In the genomic region with DNA sequence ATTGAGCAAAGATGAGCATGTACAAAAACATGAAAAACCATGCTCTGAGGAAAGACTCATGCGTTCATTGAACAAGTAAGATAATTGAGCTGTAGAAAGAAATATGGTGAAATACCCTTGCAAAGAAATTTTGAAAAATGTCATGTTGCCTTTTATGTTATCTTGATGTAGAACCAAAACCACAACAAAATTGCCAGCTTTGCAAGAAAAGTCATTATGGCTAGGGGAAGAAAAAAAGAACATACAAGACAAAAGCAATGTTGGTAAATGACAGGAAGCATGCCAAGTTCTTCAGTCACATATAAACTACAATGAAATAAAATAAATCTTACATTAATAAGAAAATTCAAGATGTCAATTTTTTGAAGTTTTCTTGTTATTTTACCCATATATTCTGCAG, we compare ENCODE assay signal across 33 cellular contexts.
"Had no signal": no experiment of that assay in that cellular context is flagged by ENCODE, and none has a peak within 500 bp of the region (broad histone marks: within the 10 kb centered on the region; RNA-seq: fewer than 3 reads in every experiment).

No MANE protein-coding gene starts in this region.

- H3K4me3 Mint-ChIP-seq: activated B cell treated with CpG ODN at 0.5 μM for 24 hours; activated CD4-positive, alpha-beta memory T cell treated with anti-CD3 and anti-CD28 coated beads, Interleukin-2, amount 10 ng/mL, durations not matched to agents 7 days and 5 days; activated CD4-positive, alpha-beta T cell treated with anti-CD3 and anti-CD28 coated beads, Interleukin-2, amount 10 ng/mL, durations not matched to agents 24 days and 14 days; activated CD8-positive, alpha-beta memory T cell treated with anti-CD3 and anti-CD28 coated beads, Interleukin-2, amount 10 ng/mL, durations not matched to agents 7 days and 5 days; activated CD8-positive, alpha-beta T cell treated with anti-CD3 and anti-CD28 coated beads, Interleukin-2, amount 10 ng/mL, durations not matched to agents 7 days and 5 days; activated naive CD4-positive, alpha-beta T cell treated with anti-CD3 and anti-CD28 coated beads, Interleukin-2, amount 10 ng/mL, durations not matched to agents 7 days and 5 days; activated naive CD4-positive, alpha-beta T cell treated with anti-CD3 and anti-CD28 coated beads, Interleukin-2, amount 50 U/mL, for 24 hours; activated naive CD8-positive, alpha-beta T cell; activated naive CD8-positive, alpha-beta T cell treated with anti-CD3 and anti-CD28 coated beads, Interleukin-2, amount 10 ng/mL, durations not matched to agents 7 days and 5 days; activated naive CD8-positive, alpha-beta T cell treated with anti-CD3 and anti-CD28 coated beads, Interleukin-2, amount 50 U/mL, for 24 hours; activated T-cell treated with anti-CD3 and anti-CD28 coated beads, Interleukin-2, amount 50 U/mL, for 24 hours; brain; central memory CD8-positive, alpha-beta T cell; T-helper 17 cell had no signal

- H3K27ac ChIP-seq: ascending aorta, cardiac muscle cell, VCaP had no signal

- H3K4me1 ChIP-seq: ascending aorta had no signal

- H3K9me3 ChIP-seq: ascending aorta had no signal

- H3K27me3 ChIP-seq: ascending aorta, cardiac muscle cell had no signal

- H3K36me3 ChIP-seq: ascending aorta, cardiac muscle cell had no signal

- H3K27ac Mint-ChIP-seq: activated B cell treated with CpG ODN at 0.5 μM for 24 hours; activated CD4-positive, alpha-beta memory T cell treated with anti-CD3 and anti-CD28 coated beads, Interleukin-2, amount 10 ng/mL, durations not matched to agents 7 days and 5 days; activated CD4-positive, alpha-beta T cell treated with anti-CD3 and anti-CD28 coated beads, Interleukin-2, amount 10 ng/mL, durations not matched to agents 24 days and 14 days; activated CD8-positive, alpha-beta memory T cell treated with anti-CD3 and anti-CD28 coated beads, Interleukin-2, amount 10 ng/mL, durations not matched to agents 7 days and 5 days; activated CD8-positive, alpha-beta T cell treated with anti-CD3 and anti-CD28 coated beads, Interleukin-2, amount 10 ng/mL, durations not matched to agents 7 days and 5 days; activated naive CD4-positive, alpha-beta T cell treated with anti-CD3 and anti-CD28 coated beads, Interleukin-2, amount 10 ng/mL, durations not matched to agents 7 days and 5 days; activated naive CD4-positive, alpha-beta T cell treated with anti-CD3 and anti-CD28 coated beads, Interleukin-2, amount 50 U/mL, for 24 hours; activated naive CD8-positive, alpha-beta T cell; activated naive CD8-positive, alpha-beta T cell treated with anti-CD3 and anti-CD28 coated beads, Interleukin-2, amount 10 ng/mL, durations not matched to agents 7 days and 5 days; activated naive CD8-positive, alpha-beta T cell treated with anti-CD3 and anti-CD28 coated beads, Interleukin-2, amount 50 U/mL, for 24 hours; activated T-cell treated with anti-CD3 and anti-CD28 coated beads, Interleukin-2, amount 50 U/mL, for 24 hours; activated T-helper 2 cell treated with anti-CD3 and anti-CD28 coated beads, Interferon-gamma antibody, Interleukin-2, Interleukin-4, amounts not matched to agents 10 μg/mL and 5 μg/mL and 100 μg/mL, durations not matched to agents 14 hours and 24 hours and 36 hours; brain; T-helper 17 cell had no signal

- DNase-seq: activated B cell treated with CpG ODN at 0.5 μM for 24 hours; activated CD4-positive, alpha-beta memory T cell treated with anti-CD3 and anti-CD28 coated beads, Interleukin-2, amount 10 ng/mL, durations not matched to agents 7 days and 5 days; activated CD4-positive, alpha-beta T cell treated with anti-CD3 and anti-CD28 coated beads for 4 hours; activated CD4-positive, alpha-beta T cell treated with anti-CD3 and anti-CD28 coated beads, Interleukin-2, amount 10 ng/mL, durations not matched to agents 24 days and 14 days; activated CD4-positive, alpha-beta T cell treated with anti-CD3 and anti-CD28 coated beads, Interleukin-2, amount 50 U/mL, for 1 hour; activated CD4-positive, alpha-beta T cell treated with anti-CD3 and anti-CD28 coated beads, Interleukin-2, amount 50 U/mL, for 4 hours; activated CD4-positive, CD25-positive, alpha-beta regulatory T cell treated with anti-CD3 and anti-CD28 coated beads, Interleukin-2, amount 50 U/mL, for 72 hours; activated CD8-positive, alpha-beta memory T cell treated with anti-CD3 and anti-CD28 coated beads for 24 hours; activated CD8-positive, alpha-beta memory T cell treated with anti-CD3 and anti-CD28 coated beads, Interleukin-2, amount 10 ng/mL, durations not matched to agents 7 days and 5 days; activated CD8-positive, alpha-beta memory T cell treated with anti-CD3 and anti-CD28 coated beads, Interleukin-2, amount 50 U/mL, for 48 hours; activated CD8-positive, alpha-beta T cell treated with anti-CD3 and anti-CD28 coated beads, Interleukin-2, amount 10 ng/mL, durations not matched to agents 7 days and 5 days; activated effector memory CD4-positive, alpha-beta T cell treated with Interleukin-2 at 50 U/mL for 16 hours; activated gamma-delta T cell; activated naive CD4-positive, alpha-beta T cell treated with anti-CD3 and anti-CD28 coated beads, Interleukin-2, amount 10 ng/mL, durations not matched to agents 7 days and 5 days; activated naive CD4-positive, alpha-beta T cell treated with Interleukin-2 at 50 U/mL for 16 hours; activated naive CD8-positive, alpha-beta T cell treated with anti-CD3 and anti-CD28 coated beads, Interleukin-2, amount 10 ng/mL, durations not matched to agents 7 days and 5 days; activated naive CD8-positive, alpha-beta T cell treated with anti-CD3 and anti-CD28 coated beads, Interleukin-2, amount 50 U/mL, for 24 hours; activated T-cell treated with anti-CD3 and anti-CD28 coated beads, Interleukin-2, amount 50 U/mL, for 24 hours; activated T-cell treated with anti-CD3 and anti-CD28 coated beads, Interleukin-2, amount 50 U/mL, for 48 hours; amygdala; anterior cingulate cortex; caudate nucleus; cerebellar nuclear complex; T-helper 17 cell; T-helper 9 cell had no signal

- H3K36me3 Mint-ChIP-seq: activated CD8-positive, alpha-beta memory T cell treated with anti-CD3 and anti-CD28 coated beads, Interleukin-2, amount 10 ng/mL, durations not matched to agents 7 days and 5 days; activated naive CD4-positive, alpha-beta T cell treated with anti-CD3 and anti-CD28 coated beads, Interleukin-2, amount 10 ng/mL, durations not matched to agents 7 days and 5 days; activated naive CD8-positive, alpha-beta T cell; activated naive CD8-positive, alpha-beta T cell treated with anti-CD3 and anti-CD28 coated beads, Interleukin-2, amount 10 ng/mL, durations not matched to agents 7 days and 5 days; brain had no signal

- H3K4me1 Mint-ChIP-seq: activated B cell treated with CpG ODN at 0.5 μM for 24 hours; activated CD4-positive, alpha-beta memory T cell treated with anti-CD3 and anti-CD28 coated beads, Interleukin-2, amount 10 ng/mL, durations not matched to agents 7 days and 5 days; activated CD4-positive, alpha-beta T cell treated with anti-CD3 and anti-CD28 coated beads, Interleukin-2, amount 10 ng/mL, durations not matched to agents 24 days and 14 days; activated CD8-positive, alpha-beta memory T cell treated with anti-CD3 and anti-CD28 coated beads, Interleukin-2, amount 10 ng/mL, durations not matched to agents 7 days and 5 days; activated naive CD4-positive, alpha-beta T cell treated with anti-CD3 and anti-CD28 coated beads, Interleukin-2, amount 10 ng/mL, durations not matched to agents 7 days and 5 days; activated naive CD4-positive, alpha-beta T cell treated with anti-CD3 and anti-CD28 coated beads, Interleukin-2, amount 50 U/mL, for 24 hours; activated naive CD8-positive, alpha-beta T cell treated with anti-CD3 and anti-CD28 coated beads, Interleukin-2, amount 10 ng/mL, durations not matched to agents 7 days and 5 days; activated naive CD8-positive, alpha-beta T cell treated with anti-CD3 and anti-CD28 coated beads, Interleukin-2, amount 50 U/mL, for 24 hours; brain; central memory CD8-positive, alpha-beta T cell; T-helper 17 cell had no signal

- H3K4me3 ChIP-seq: ascending aorta, cardiac muscle cell had no signal

- H3K27me3 Mint-ChIP-seq: activated B cell treated with CpG ODN at 0.5 μM for 24 hours; activated CD4-positive, alpha-beta memory T cell treated with anti-CD3 and anti-CD28 coated beads, Interleukin-2, amount 10 ng/mL, durations not matched to agents 7 days and 5 days; activated CD4-positive, alpha-beta T cell treated with anti-CD3 and anti-CD28 coated beads, Interleukin-2, amount 10 ng/mL, durations not matched to agents 24 days and 14 days; activated CD8-positive, alpha-beta memory T cell treated with anti-CD3 and anti-CD28 coated beads, Interleukin-2, amount 10 ng/mL, durations not matched to agents 7 days and 5 days; activated naive CD4-positive, alpha-beta T cell treated with anti-CD3 and anti-CD28 coated beads, Interleukin-2, amount 10 ng/mL, durations not matched to agents 7 days and 5 days; activated naive CD4-positive, alpha-beta T cell treated with anti-CD3 and anti-CD28 coated beads, Interleukin-2, amount 50 U/mL, for 24 hours; activated naive CD8-positive, alpha-beta T cell; activated naive CD8-positive, alpha-beta T cell treated with anti-CD3 and anti-CD28 coated beads, Interleukin-2, amount 10 ng/mL, durations not matched to agents 7 days and 5 days; activated naive CD8-positive, alpha-beta T cell treated with anti-CD3 and anti-CD28 coated beads, Interleukin-2, amount 50 U/mL, for 24 hours; activated T-cell treated with anti-CD3 and anti-CD28 coated beads, Interleukin-2, amount 50 U/mL, for 24 hours; central memory CD8-positive, alpha-beta T cell; T-helper 17 cell had no signal
